In the genomic region with DNA sequence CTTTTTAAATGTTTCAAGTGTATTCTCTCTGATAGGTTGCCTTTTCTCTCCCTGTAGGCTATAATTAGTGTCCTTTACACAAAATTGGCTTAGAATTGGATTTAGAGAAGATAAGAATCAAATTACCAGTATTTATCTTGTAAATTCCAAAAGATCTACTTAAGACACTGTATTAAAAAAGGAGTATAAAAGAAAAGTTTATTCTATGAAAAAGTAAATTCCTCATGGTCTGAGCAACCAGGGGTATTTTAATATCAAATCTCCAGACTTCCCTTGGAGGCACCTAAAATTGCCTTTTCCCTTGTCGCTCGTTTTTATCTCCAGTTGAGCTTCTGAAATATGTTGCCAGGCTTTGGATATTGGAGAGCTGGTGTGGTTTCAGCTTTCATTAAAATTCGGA, we compare ENCODE assay signal across 11 cellular contexts. TPM values are rescaled to one million over a fixed set of nuclear protein-coding genes. Genes with fewer than 3 reads are reported as not detected.
"Had no signal": no experiment of that assay in that cellular context is flagged by ENCODE, and none has a peak within 500 bp of the region (broad histone marks: within the 10 kb centered on the region; RNA-seq: fewer than 3 reads in every experiment).

No MANE protein-coding gene starts in this region.

- H3K4me1 ChIP-seq: foreskin keratinocyte had no signal

- H3K27ac ChIP-seq: foreskin keratinocyte had no signal

- H3K9me3 ChIP-seq: mucosa of descending colon, upper lobe of left lung had no signal

- DNase-seq: activated CD4-positive, alpha-beta T cell treated with anti-CD3 and anti-CD28 coated beads, Interleukin-2, amount 50 U/mL, for 4 hours; activated CD4-positive, CD25-positive, alpha-beta regulatory T cell treated with anti-CD3 and anti-CD28 coated beads, Interleukin-2, amount 50 U/mL, for 72 hours; activated effector memory CD4-positive, alpha-beta T cell treated with Interleukin-2 at 50 U/mL for 16 hours; activated T-cell treated with anti-CD3 and anti-CD28 coated beads, Interleukin-2, amount 50 U/mL, for 1 hour; cerebellar nuclear complex; foreskin keratinocyte; head of caudate nucleus; mammary epithelial cell; mucosa of descending colon; naive thymus-derived CD8-positive, alpha-beta T cell had no signal

- H3K27me3 ChIP-seq: upper lobe of left lung had no signal

- H3K4me3 ChIP-seq: mucosa of descending colon, upper lobe of left lung had no signal

- ATAC-seq: foreskin keratinocyte; mucosa of descending colon; naive thymus-derived CD8-positive, alpha-beta T cell had no signal

RNA-seq across cellular contexts. Expression of a gene that starts 36.4 kb away (rescaled TPM):
- total RNA-seq: foreskin keratinocyte had no signal
